In genomic region chr4:147658501-147658900, GRCh38 we compare ENCODE assay signal across 27 cellular contexts.
"Had no signal": no experiment of that assay in that cellular context is flagged by ENCODE, and none has a peak within 500 bp of the region (broad histone marks: within the 10 kb centered on the region; RNA-seq: fewer than 3 reads in every experiment).

No MANE protein-coding gene starts in this region.

- H3K27me3 ChIP-seq: pancreas, stomach, testis, tibial nerve, uterus had no signal

- H3K27me3 Mint-ChIP-seq: memory B cell; naive thymus-derived CD4-positive, alpha-beta T cell; natural killer cell treated with Interleukin-12 subunit alpha and Interleukin-12 subunit beta and Interleukin-15 and Interleukin-18, amount 100 ng/mL, for 72 hours; stimulated activated naive B cell treated with anti-CD40 and anti-IgM and Interleukin-4, amounts not matched to agents 10 μg/mL and 1 μg/mL and 100 μg/mL, for 72 hours; type B pancreatic cell had no signal

- H3K9me3 ChIP-seq: left ventricle myocardium inferior, mucosa of descending colon, pancreas, prostate gland, stomach, testis, tibial nerve, uterus had no signal

- ATAC-seq: mucosa of descending colon; naive thymus-derived CD4-positive, alpha-beta T cell; natural killer cell treated with Interleukin-12 subunit alpha and Interleukin-12 subunit beta and Interleukin-15 and Interleukin-18, amount 100 ng/mL, for 72 hours; pancreas; right cardiac atrium; sciatic nerve; stimulated activated naive B cell treated with anti-CD40 and anti-IgM and Interleukin-4, amounts not matched to agents 10 μg/mL and 1 μg/mL and 100 μg/mL, for 72 hours; stimulated activated naive CD8-positive, alpha-beta T cell treated with anti-CD3 and anti-CD28 coated beads, Interleukin-15, Interleukin-2, amounts not matched to agents 100 U/mL and 50 U/mL, for 24 hours had no signal

- H3K9me3 Mint-ChIP-seq: immature natural killer cell; memory B cell; natural killer cell treated with Interleukin-12 subunit alpha and Interleukin-12 subunit beta and Interleukin-15 and Interleukin-18, amount 100 ng/mL, for 72 hours; stimulated activated naive B cell treated with anti-CD40 and anti-IgM and Interleukin-4, amounts not matched to agents 10 μg/mL and 1 μg/mL and 100 μg/mL, for 72 hours; type B pancreatic cell had no signal

- H3K4me3 ChIP-seq: left ventricle myocardium inferior, lung, mucosa of descending colon, pancreas, prostate gland, skin epidermis, stomach, testis, tibial nerve, uterus had no signal

- H3K4me3 Mint-ChIP-seq: immature natural killer cell; memory B cell; naive thymus-derived CD4-positive, alpha-beta T cell; natural killer cell treated with Interleukin-12 subunit alpha and Interleukin-12 subunit beta and Interleukin-15 and Interleukin-18, amount 100 ng/mL, for 72 hours; stimulated activated naive B cell treated with anti-CD40 and anti-IgM and Interleukin-4, amounts not matched to agents 10 μg/mL and 1 μg/mL and 100 μg/mL, for 72 hours; type B pancreatic cell had no signal

- H3K4me1 ChIP-seq: left ventricle myocardium inferior, pancreas, prostate gland, stomach, testis, tibial nerve, uterus had no signal

- H3K36me3 ChIP-seq: uterus had no signal

- H3K27ac Mint-ChIP-seq: memory B cell; natural killer cell treated with Interleukin-12 subunit alpha and Interleukin-12 subunit beta and Interleukin-15 and Interleukin-18, amount 100 ng/mL, for 72 hours; stimulated activated naive B cell treated with anti-CD40 and anti-IgM and Interleukin-4, amounts not matched to agents 10 μg/mL and 1 μg/mL and 100 μg/mL, for 72 hours; type B pancreatic cell had no signal

- H3K4me1 Mint-ChIP-seq: immature natural killer cell; memory B cell; stimulated activated naive B cell treated with anti-CD40 and anti-IgM and Interleukin-4, amounts not matched to agents 10 μg/mL and 1 μg/mL and 100 μg/mL, for 72 hours had no signal

- H3K27ac ChIP-seq: left ventricle myocardium inferior, pancreas, prostate gland, skin epidermis, stomach, testis, tibial nerve, uterus had no signal

- DNase-seq: hypothalamus; immature natural killer cell; left ventricle myocardium inferior; midbrain; mucosa of descending colon; naive thymus-derived CD4-positive, alpha-beta T cell; pancreas; posterior cingulate gyrus; retina; right cardiac atrium; stimulated activated CD4-positive, alpha-beta T cell treated with anti-CD3 and anti-CD28 coated beads, Interleukin-12 subunit alpha, Interleukin-12 subunit beta, amount 100 ng/mL, for 4 hours; stimulated activated CD4-positive, alpha-beta T cell treated with anti-CD3 and anti-CD28 coated beads, Interleukin-15, amount 100 ng/mL, for 24 hours; stimulated activated CD4-positive, alpha-beta T cell treated with anti-CD3 and anti-CD28 coated beads, Interleukin-2, amount 100 ng/mL, for 24 hours; stimulated activated CD4-positive, alpha-beta T cell treated with anti-CD3 and anti-CD28 coated beads, Interleukin-4, amount 100 ng/mL, for 1 hour; stimulated activated naive B cell treated with anti-CD40 and anti-IgM and Interleukin-4, amounts not matched to agents 10 μg/mL and 1 μg/mL and 100 μg/mL, for 72 hours; stimulated activated naive CD8-positive, alpha-beta T cell treated with anti-CD3 and anti-CD28 coated beads, Interleukin-15, Interleukin-2, amounts not matched to agents 100 U/mL and 50 U/mL, for 24 hours; stomach; testis; uterus had no signal
